In the genomic region with DNA sequence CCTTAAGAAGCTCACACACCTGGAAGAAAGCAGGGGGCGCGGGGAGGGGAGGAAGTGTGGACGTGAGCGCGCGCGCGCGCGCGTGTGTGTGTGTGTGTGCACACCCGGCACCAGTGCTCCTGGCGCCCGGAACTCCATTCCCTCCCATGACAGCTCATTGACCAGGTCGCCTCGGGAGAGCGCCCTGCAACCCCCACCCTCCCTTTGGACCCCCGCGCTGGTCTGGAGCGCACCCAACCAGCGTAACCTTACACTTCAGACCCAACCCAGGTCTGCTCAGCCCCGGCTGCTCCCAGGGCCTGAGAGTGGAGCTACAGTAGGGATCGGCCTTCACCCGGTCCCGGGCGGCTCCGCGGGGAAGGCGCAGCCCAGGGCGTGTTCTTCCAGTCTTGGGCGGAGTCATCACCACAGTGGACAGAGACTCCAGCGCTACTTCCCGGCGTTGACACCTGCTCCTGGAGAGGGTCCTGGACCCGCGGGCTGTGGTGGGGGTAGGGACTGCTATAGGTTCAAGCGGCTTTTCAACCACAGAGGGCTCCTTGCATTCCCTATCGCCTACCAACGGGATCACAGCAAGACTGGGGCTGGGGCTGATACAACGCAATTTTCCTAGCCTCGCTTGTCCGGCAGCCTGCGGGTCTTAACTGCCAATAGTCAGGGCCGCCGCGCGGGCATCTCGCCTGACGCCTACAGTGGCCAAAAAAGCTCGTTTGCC, we compare ENCODE assay signal across 1 cellular context.
TF ChIP-seq lines count a peak whose summit lies in the region.

No MANE protein-coding gene starts in this region.

TF ChIP-seq in H1, 55 proteins besides CTCF, POLR2A, EP300 and RAD21 (continued from another document):
- TF ChIP-seq SUZ12 (IDR thresholded peaks at IDR 0.05; ENCODE audit: low read length) (no peak), POLR2AphosphoS5 (IDR thresholded peaks at IDR 0.05; ENCODE audit: low read depth, low read length) (no peak), TAF1 (IDR thresholded peaks at IDR 0.05; ENCODE audit: low read depth, low read length) (0 out of 2 replicates have a peak, but pooled peaks have one; percentile 20), POU5F1 (IDR thresholded peaks at IDR 0.05; ENCODE audit: low read depth, low read length) (no peak), TAF7 (optimal IDR thresholded peaks at IDR 0.05; ENCODE audit: borderline replicate concordance, low read depth, low read length) (no peak)
